10 cellular contexts compared by ENCODE assay signal in the genomic region with DNA sequence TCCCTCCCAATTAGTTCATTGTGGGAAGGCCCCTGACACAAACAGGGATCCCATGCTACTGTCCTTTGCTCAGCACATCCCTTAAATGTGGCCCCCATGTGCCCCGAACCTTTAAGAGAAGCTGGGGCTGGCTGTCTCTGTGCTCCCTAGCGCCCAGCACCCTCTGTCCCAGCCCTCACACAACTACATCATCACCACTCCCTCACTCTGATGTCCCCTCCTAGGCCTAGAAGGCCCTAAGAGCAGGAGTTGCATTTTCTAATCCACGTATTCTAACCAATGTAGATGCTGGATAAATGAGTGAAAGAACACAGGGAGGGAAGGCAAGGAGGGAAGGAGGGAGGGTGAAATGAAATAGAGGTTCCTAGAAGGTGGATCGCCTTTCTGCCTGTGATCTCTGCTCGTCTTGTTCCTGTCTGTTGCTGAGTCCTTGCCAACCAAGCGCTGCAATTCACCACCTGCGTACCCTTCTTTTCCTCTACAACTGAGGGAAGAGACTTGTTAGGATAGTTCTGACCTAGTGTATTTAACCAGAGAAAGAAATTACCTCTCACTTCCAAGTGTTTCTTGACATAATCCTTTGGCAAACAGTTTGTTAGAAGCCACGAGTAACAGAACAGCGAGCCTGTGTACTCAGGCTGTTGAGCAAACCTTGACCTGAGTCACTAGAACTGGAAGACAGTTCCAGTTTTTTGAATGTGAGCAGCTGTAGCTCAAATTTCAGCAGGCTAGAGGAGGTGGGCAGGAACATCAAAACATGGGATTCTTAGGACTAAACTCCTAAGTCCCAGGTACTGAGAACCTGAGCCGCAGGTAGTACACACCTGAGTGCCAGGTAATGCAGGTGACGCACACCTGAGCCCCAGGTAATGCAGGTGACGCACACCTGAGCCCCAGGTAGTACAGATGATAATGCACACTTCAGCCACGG.
DNase-seq lines count a peak whose midpoint lies in the region; ATAC-seq, FAIRE-seq and TF ChIP-seq lines count a peak whose summit lies in the region.
"Had no signal": no experiment of that assay in that cellular context is flagged by ENCODE, and none has a peak within 500 bp of the region (broad histone marks: within the 10 kb centered on the region; RNA-seq: fewer than 3 reads in every experiment).

No MANE protein-coding gene starts in this region.

- no peaks in the 10 kb centered on the region for H3K36me3 ChIP-seq in small intestine (ENCODE audit: control insufficient read depth in 2 of 2, insufficient read depth in 2 of 2, low read length in 2 of 2)
- H3K36me3 ChIP-seq: esophagus muscularis mucosa had no signal

- no peak overlapping the region for H3K4me3 ChIP-seq in small intestine (ENCODE audit: low read depth in 1 of 2, low read length in 2 of 2)
- H3K4me3 ChIP-seq: esophagus muscularis mucosa had no signal

- TF ChIP-seq CTCF in foreskin keratinocyte (conservative IDR thresholded peaks at IDR 0.05): no peak

- H3K4me1 ChIP-seq in foreskin keratinocyte: no peaks in the 10 kb centered on the region
- H3K4me1 ChIP-seq in small intestine (ENCODE audit: control insufficient read depth in 2 of 2, insufficient read depth in 1 of 2, low read depth in 1 of 2, low read length in 1 of 2): peaks cover 0 to 2% of the 10 kb centered on the region in 2 donors

- peak; percentile 44 for DNase-seq in HuH-7 (ENCODE audit: low spot score)
- DNase-seq in NCI-H510A treated with DMSO at 0.1 percent for 48 hours (lab: John Stamatoyannopoulos, UW): peak; percentile 92
- DNase-seq in foreskin keratinocyte: peak in 1 of 2 donors; percentile 2
- peak; percentile 62 for DNase-seq in small intestine
- DNase-seq in activated T-cell treated with anti-CD3 and anti-CD28 coated beads, Interleukin-2, amount 50 U/mL, for 48 hours: no peak
- DNase-seq in effector CD8-positive, alpha-beta T cell (lab: John Stamatoyannopoulos, UW): no peak
- DNase-seq in dermis blood vessel endothelial cell: no peak
- DNase-seq: kidney glomerular epithelial cell, T1000 had no signal

- ATAC-seq in foreskin keratinocyte: peak; percentile 97

- H3K9me3 ChIP-seq in small intestine (ENCODE audit: control insufficient read depth, low read depth): no peaks in the 10 kb centered on the region
- H3K9me3 ChIP-seq: esophagus muscularis mucosa had no signal

- H3K27ac ChIP-seq in foreskin keratinocyte: no peak overlapping the region
- H3K27ac ChIP-seq in small intestine (ENCODE audit: low read depth in 1 of 2, low read length in 1 of 2): no peak overlapping the region

- WGBS in small intestine, 3 donors: 34 to 70% (median 51%) methylated on average over 13 of the region's 13 CpGs

- no peak for FAIRE-seq in small intestine (lab: Jason Lieb, UNC)

- H3K27me3 ChIP-seq in foreskin keratinocyte (no peaks in the 10 kb centered on the region), small intestine (ENCODE audit: control insufficient read depth in 2 of 2, insufficient read depth in 2 of 2, low read length in 2 of 2) (no peaks in the 10 kb centered on the region)
- H3K27me3 ChIP-seq: esophagus muscularis mucosa had no signal

Comparison
In these comparisons a context has a peak if more than half of its experiments do, and no peak if none do; other contexts are left out.
1. DNase-seq: peak in HuH-7 (single experiment), NCI-H510A treated with DMSO at 0.1 percent for 48 hours (single experiment) and small intestine (single experiment); none in activated T-cell treated with anti-CD3 and anti-CD28 coated beads, Interleukin-2, amount 50 U/mL, for 48 hours (0 of 2), effector CD8-positive, alpha-beta T cell (single experiment) and dermis blood vessel endothelial cell (single experiment).